ENCODE assay signal across 1 cellular context in the genomic region with DNA sequence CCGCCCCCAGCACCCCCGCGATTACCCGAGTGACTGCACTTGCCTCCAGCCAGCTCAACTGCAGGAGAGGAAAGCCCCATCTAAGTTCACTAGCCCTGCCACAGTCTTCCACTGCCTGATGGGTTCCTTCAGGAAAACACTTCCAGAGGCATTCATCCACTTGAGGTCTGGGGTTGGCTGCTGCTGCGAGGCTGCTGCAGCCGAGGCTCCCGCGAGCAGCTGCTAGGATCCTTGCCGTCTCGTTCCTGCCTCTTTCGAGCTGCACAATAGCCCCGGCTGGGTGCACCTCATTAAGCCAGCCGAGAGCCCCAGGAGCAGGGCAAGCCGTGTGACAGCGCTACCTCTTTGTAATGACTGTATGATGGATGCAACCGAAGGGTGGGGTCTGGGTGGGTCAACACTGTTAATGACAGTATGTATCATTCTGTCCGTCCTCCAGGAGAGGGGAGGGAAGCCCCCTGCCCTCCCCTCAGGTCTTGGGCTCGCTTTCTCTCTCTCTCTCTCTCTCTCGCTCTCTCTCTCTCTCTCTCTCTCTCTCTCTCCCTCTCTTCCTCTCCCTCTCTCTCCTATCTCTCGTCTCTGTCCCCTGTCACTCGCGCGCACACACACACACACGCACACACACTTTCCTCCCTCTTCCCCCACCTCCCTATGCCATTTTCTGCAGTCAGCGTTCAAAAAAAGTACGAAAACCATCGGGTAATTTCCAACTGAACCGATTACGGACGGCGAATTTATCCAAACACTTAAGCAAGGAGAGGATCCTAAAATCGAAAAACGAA.
TF ChIP-seq lines count a peak whose summit lies in the region.

No MANE protein-coding gene starts in this region.

TF ChIP-seq in HepG2, 621 proteins besides CTCF, POLR2A, EP300 and RAD21:
- TF ChIP-seq, protein P1, sequence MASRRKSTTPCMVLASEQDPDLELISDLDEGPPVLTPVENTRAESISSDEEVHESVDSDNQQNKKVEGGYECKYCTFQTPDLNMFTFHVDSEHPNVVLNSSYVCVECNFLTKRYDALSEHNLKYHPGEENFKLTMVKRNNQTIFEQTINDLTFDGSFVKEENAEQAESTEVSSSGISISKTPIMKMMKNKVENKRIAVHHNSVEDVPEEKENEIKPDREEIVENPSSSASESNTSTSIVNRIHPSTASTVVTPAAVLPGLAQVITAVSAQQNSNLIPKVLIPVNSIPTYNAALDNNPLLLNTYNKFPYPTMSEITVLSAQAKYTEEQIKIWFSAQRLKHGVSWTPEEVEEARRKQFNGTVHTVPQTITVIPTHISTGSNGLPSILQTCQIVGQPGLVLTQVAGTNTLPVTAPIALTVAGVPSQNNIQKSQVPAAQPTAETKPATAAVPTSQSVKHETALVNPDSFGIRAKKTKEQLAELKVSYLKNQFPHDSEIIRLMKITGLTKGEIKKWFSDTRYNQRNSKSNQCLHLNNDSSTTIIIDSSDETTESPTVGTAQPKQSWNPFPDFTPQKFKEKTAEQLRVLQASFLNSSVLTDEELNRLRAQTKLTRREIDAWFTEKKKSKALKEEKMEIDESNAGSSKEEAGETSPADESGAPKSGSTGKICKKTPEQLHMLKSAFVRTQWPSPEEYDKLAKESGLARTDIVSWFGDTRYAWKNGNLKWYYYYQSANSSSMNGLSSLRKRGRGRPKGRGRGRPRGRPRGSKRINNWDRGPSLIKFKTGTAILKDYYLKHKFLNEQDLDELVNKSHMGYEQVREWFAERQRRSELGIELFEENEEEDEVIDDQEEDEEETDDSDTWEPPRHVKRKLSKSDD (CRISPR knock-in tag; IDR thresholded peaks at IDR 0.05; ENCODE audit: low read depth): no peak
- TF ChIP-seq NR1H2 (CRISPR knock-in tag; IDR thresholded peaks at IDR 0.05; ENCODE audit: borderline replicate concordance, low read depth): no peak
- TF ChIP-seq, protein P2, sequence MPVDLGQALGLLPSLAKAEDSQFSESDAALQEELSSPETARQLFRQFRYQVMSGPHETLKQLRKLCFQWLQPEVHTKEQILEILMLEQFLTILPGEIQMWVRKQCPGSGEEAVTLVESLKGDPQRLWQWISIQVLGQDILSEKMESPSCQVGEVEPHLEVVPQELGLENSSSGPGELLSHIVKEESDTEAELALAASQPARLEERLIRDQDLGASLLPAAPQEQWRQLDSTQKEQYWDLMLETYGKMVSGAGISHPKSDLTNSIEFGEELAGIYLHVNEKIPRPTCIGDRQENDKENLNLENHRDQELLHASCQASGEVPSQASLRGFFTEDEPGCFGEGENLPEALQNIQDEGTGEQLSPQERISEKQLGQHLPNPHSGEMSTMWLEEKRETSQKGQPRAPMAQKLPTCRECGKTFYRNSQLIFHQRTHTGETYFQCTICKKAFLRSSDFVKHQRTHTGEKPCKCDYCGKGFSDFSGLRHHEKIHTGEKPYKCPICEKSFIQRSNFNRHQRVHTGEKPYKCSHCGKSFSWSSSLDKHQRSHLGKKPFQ (CRISPR knock-in tag; IDR thresholded peaks at IDR 0.05; ENCODE audit: insufficient replicate concordance): no peak
- no peak for TF ChIP-seq MXD4 (CRISPR knock-in tag; IDR thresholded peaks at IDR 0.05)
- TF ChIP-seq, protein P3, sequence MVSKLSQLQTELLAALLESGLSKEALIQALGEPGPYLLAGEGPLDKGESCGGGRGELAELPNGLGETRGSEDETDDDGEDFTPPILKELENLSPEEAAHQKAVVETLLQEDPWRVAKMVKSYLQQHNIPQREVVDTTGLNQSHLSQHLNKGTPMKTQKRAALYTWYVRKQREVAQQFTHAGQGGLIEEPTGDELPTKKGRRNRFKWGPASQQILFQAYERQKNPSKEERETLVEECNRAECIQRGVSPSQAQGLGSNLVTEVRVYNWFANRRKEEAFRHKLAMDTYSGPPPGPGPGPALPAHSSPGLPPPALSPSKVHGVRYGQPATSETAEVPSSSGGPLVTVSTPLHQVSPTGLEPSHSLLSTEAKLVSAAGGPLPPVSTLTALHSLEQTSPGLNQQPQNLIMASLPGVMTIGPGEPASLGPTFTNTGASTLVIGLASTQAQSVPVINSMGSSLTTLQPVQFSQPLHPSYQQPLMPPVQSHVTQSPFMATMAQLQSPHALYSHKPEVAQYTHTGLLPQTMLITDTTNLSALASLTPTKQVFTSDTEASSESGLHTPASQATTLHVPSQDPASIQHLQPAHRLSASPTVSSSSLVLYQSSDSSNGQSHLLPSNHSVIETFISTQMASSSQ (IDR thresholded peaks at IDR 0.05; ENCODE audit: low read depth): no peak
- TF ChIP-seq, protein P3 (CRISPR knock-in tag; IDR thresholded peaks at IDR 0.05; ENCODE audit: borderline replicate concordance): no peak
- no peak for TF ChIP-seq ARNT (IDR thresholded peaks at IDR 0.05)
- TF ChIP-seq ZNF629 (CRISPR knock-in tag; conservative IDR thresholded peaks at IDR 0.05): no peak
- no peak for TF ChIP-seq CBX2 (IDR thresholded peaks at IDR 0.05; ENCODE audit: low read depth, low read length)
- no peak for TF ChIP-seq CBX2 (CRISPR knock-in tag; IDR thresholded peaks at IDR 0.05; ENCODE audit: low read depth)
- TF ChIP-seq IRF2 (CRISPR knock-in tag; IDR thresholded peaks at IDR 0.05): no peak
- TF ChIP-seq ZFP37 (CRISPR knock-in tag; IDR thresholded peaks at IDR 0.05; ENCODE audit: borderline replicate concordance): no peak
- no peak for TF ChIP-seq FOXC1 (CRISPR knock-in tag; IDR thresholded peaks at IDR 0.05; ENCODE audit: borderline replicate concordance)
- no peak for TF ChIP-seq ZBTB8A (CRISPR knock-in tag; IDR thresholded peaks at IDR 0.05; ENCODE audit: borderline replicate concordance, low read depth)
- no peak for TF ChIP-seq SAFB2 (CRISPR knock-in tag; IDR thresholded peaks at IDR 0.05; ENCODE audit: borderline replicate concordance, low read depth)
- TF ChIP-seq SSRP1 (CRISPR knock-in tag; IDR thresholded peaks at IDR 0.05): no peak
- TF ChIP-seq ISL2 (CRISPR knock-in tag; IDR thresholded peaks at IDR 0.05): no peak
- TF ChIP-seq KLF15 (CRISPR knock-in tag; IDR thresholded peaks at IDR 0.05; ENCODE audit: borderline replicate concordance): no peak
- TF ChIP-seq AKAP8 (CRISPR knock-in tag; IDR thresholded peaks at IDR 0.05): no peak
- TF ChIP-seq ZNF260 (CRISPR knock-in tag; IDR thresholded peaks at IDR 0.05; ENCODE audit: borderline replicate concordance, low read depth): no peak
